In genomic region chr14:50345891-50346422, GRCh38 we compare ENCODE assay signal across 22 cellular contexts. TPM values are rescaled to one million over a fixed set of nuclear protein-coding genes. Genes with fewer than 3 reads are reported as not detected.
DNase-seq lines count a peak whose midpoint lies in the region; ATAC-seq, FAIRE-seq and TF ChIP-seq lines count a peak whose summit lies in the region.
"Had no signal": no experiment of that assay in that cellular context is flagged by ENCODE, and none has a peak within 500 bp of the region (broad histone marks: within the 10 kb centered on the region; RNA-seq: fewer than 3 reads in every experiment).

No MANE protein-coding gene starts in this region.

- no peak for TF ChIP-seq EP300 in HepG2 (IDR thresholded peaks at IDR 0.05; ENCODE audit: low read depth in 2 of 2, low read length in 2 of 2)
- no peak for TF ChIP-seq EP300 in HepG2 (CRISPR knock-in tag; IDR thresholded peaks at IDR 0.05; ENCODE audit: borderline replicate concordance)

- no TSS peak for BruUV-seq in HepG2 (replicated peaks; lab: Mats Ljungman, UMichigan)

- CTCF ChIA-PET in HepG2 (lab: Yijun Ruan, JAX; ENCODE audit: low intra/inter-chr PET ratio, low total read pairs) = no interaction called here

- H3K79me2 ChIP-seq in HepG2 (ENCODE audit: insufficient read depth, low read length) = no peaks in the 10 kb centered on the region
- no peaks in the 10 kb centered on the region for H3K79me2 ChIP-seq in hepatocyte

- H3K9me3 ChIP-seq in liver (ENCODE audit: control insufficient read depth in 4 of 4, low read length in 3 of 4) = no peaks in the 10 kb centered on the region
- H3K9me3 ChIP-seq in HepG2 (ENCODE audit: low read length) = no peaks in the 10 kb centered on the region
- H3K9me3 ChIP-seq in hepatocyte (ENCODE audit: low read depth) = no peaks in the 10 kb centered on the region
- H3K9me3 ChIP-seq in prostate gland = no peaks in the 10 kb centered on the region
- H3K9me3 ChIP-seq: body of pancreas, upper lobe of left lung had no signal

- in situ Hi-C loops in HepG2 (cut with HindIII; ENCODE audit: extremely low pct_ligation_motif_present, low pct_unique_long_range_greater_than_20kb) = no loop called here

- POLR2A ChIA-PET in HepG2 (lab: Yijun Ruan, JAX) = no interaction called here

- no peak for TF ChIP-seq POLR2A in HepG2 (IDR thresholded peaks at IDR 0.05; ENCODE audit: insufficient read depth in 1 of 2, low read depth in 2 of 2, low read length in 2 of 2)
- TF ChIP-seq POLR2A in prostate gland (IDR thresholded peaks at IDR 0.05) = no peak

- H3K9me2 ChIP-seq in hepatocyte (replicated peaks; ENCODE audit: insufficient read depth) = no peaks in the 10 kb centered on the region

- TF ChIP-seq RAD21 in liver (IDR thresholded peaks at IDR 0.05) (no peak), HepG2 (CRISPR knock-in tag; IDR thresholded peaks at IDR 0.05) (no peak)

- H3K27me3 ChIP-seq in liver (ENCODE audit: control insufficient read depth in 4 of 4, insufficient read depth in 4 of 4, low read length in 3 of 4) = no peaks in the 10 kb centered on the region
- H3K27me3 ChIP-seq in HepG2 (ENCODE audit: control insufficient read depth in 1 of 2, insufficient read depth in 2 of 2, low read length in 2 of 2) = no peaks in the 10 kb centered on the region
- no peaks in the 10 kb centered on the region for H3K27me3 ChIP-seq in hepatocyte
- no peaks in the 10 kb centered on the region for H3K27me3 ChIP-seq in prostate gland (replicated peaks; ENCODE audit: insufficient read depth)
- H3K27me3 ChIP-seq: body of pancreas, upper lobe of left lung had no signal

- no peaks in the 10 kb centered on the region for H4K20me1 ChIP-seq in HepG2 (ENCODE audit: insufficient read depth, low read length)
- no peaks in the 10 kb centered on the region for H4K20me1 ChIP-seq in hepatocyte (ENCODE audit: insufficient read depth, poor library complexity, severe bottlenecking)

- ATAC-seq in HepG2 = no peak
- no peak for ATAC-seq in HG02610 (IDR thresholded peaks at IDR 0.05; ENCODE audit: unreplicated experiment)
- ATAC-seq: activated CD8-positive, alpha-beta memory T cell treated with anti-CD3 and anti-CD28 coated beads, Interleukin-2, amount 10 ng/mL, durations not matched to agents 7 days and 5 days; body of pancreas; K562; sciatic nerve; stimulated activated naive B cell treated with anti-CD40 and anti-IgM and Interleukin-4, amounts not matched to agents 10 μg/mL and 1 μg/mL and 100 μg/mL, for 72 hours had no signal

- WGBS in liver = 67% methylated on average over 6 of the region's 6 CpGs
- WGBS in HepG2 (ENCODE audit: low lambda C conversion rate) = 52% methylated on average over 6 of the region's 6 CpGs
- WGBS in hepatocyte (ENCODE audit: low lambda C conversion rate, missing lambda C conversion rate) = 59% methylated on average over 6 of the region's 6 CpGs
- WGBS in prostate gland = 53% methylated on average over 6 of the region's 6 CpGs

- H3K27ac ChIP-seq in liver (ENCODE audit: low read depth in 1 of 2, low read length in 2 of 2) = no peak overlapping the region
- H3K27ac ChIP-seq in HepG2 (ENCODE audit: extremely low read length, insufficient read depth, low read length) = no peak overlapping the region
- H3K27ac ChIP-seq in hepatocyte = peak overlapping the region; percentile 59
- H3K27ac ChIP-seq in prostate gland = peak overlapping the region; percentile 38 to 67
- H3K27ac ChIP-seq: body of pancreas, epithelial cell of prostate had no signal

- FAIRE-seq in HepG2 (lab: Jason Lieb, UNC) = no peak
- FAIRE-seq: K562 had no signal

- no peak overlapping the region for H3K4me2 ChIP-seq in HepG2 (ENCODE audit: low read depth, low read length)
- H3K4me2 ChIP-seq in hepatocyte = no peak overlapping the region

- TF ChIP-seq CTCF in liver (IDR thresholded peaks at IDR 0.05; ENCODE audit: low read depth, low read length, missing input control) (no peak), HepG2 (CRISPR knock-in tag; IDR thresholded peaks at IDR 0.05) (no peak), hepatocyte (IDR thresholded peaks at IDR 0.05; ENCODE audit: poor library complexity) (no peak), prostate gland (IDR thresholded peaks at IDR 0.05) (no peak)

- H2AFZ ChIP-seq in HepG2 (ENCODE audit: low read length) = no peak overlapping the region
- no peak overlapping the region for H2AFZ ChIP-seq in hepatocyte

- no peak overlapping the region for H3K4me3 ChIP-seq in liver (ENCODE audit: low read depth in 1 of 3, low read length in 3 of 3)
- no peak overlapping the region for H3K4me3 ChIP-seq in HepG2 (replicated peaks in 1 of 3; ENCODE audit: insufficient read depth in 1 of 3, low read depth in 2 of 3, low read length in 3 of 3)
- H3K4me3 ChIP-seq in hepatocyte = no peak overlapping the region
- H3K4me3 ChIP-seq in prostate gland = no peak overlapping the region
- H3K4me3 ChIP-seq: body of pancreas, K562, lung, upper lobe of left lung had no signal

- H3K36me3 ChIP-seq in liver (ENCODE audit: control insufficient read depth in 4 of 4, insufficient read depth in 3 of 4, low read depth in 1 of 4, low read length in 3 of 4) (no peaks in the 10 kb centered on the region), HepG2 (replicated peaks in 1 of 2; ENCODE audit: control insufficient read depth in 1 of 2, insufficient read depth in 2 of 2, low read length in 2 of 2) (no peaks in the 10 kb centered on the region), hepatocyte (replicated peaks; ENCODE audit: insufficient read depth, low read depth) (no peaks in the 10 kb centered on the region), prostate gland (no peaks in the 10 kb centered on the region)
- H3K36me3 ChIP-seq: upper lobe of left lung had no signal

- peaks cover 0 to 10% (median 4%) of the 10 kb centered on the region in 4 donors for H3K4me1 ChIP-seq in liver (ENCODE audit: control insufficient read depth in 4 of 4, insufficient read depth in 4 of 4, low read length in 3 of 4)
- peaks cover 24% of the 10 kb centered on the region for H3K4me1 ChIP-seq in HepG2 (ENCODE audit: insufficient read depth, low read length)
- peaks cover 39% of the 10 kb centered on the region for H3K4me1 ChIP-seq in hepatocyte (ENCODE audit: insufficient read depth)
- H3K4me1 ChIP-seq in prostate gland (replicated peaks) = peaks cover 13% of the 10 kb centered on the region

- DNase-seq in HepG2 (ENCODE audit: low spot score) (no peak), hepatocyte (ENCODE audit: low spot score) (no peak), prostate gland (ENCODE audit: low spot score) (no peak), cerebellar nuclear complex (lab: John Stamatoyannopoulos, UW) (no peak), NCI-H69 (lab: John Stamatoyannopoulos, UW) (no peak), HUDEP-2 (lab: John Stamatoyannopoulos, UW; ENCODE audit: unreplicated experiment in 76 of 76) (no peak)
- DNase-seq: activated CD4-positive, alpha-beta T cell treated with anti-CD3 and anti-CD28 coated beads for 4 hours; activated CD8-positive, alpha-beta memory T cell treated with anti-CD3 and anti-CD28 coated beads, Interleukin-2, amount 10 ng/mL, durations not matched to agents 7 days and 5 days; body of pancreas; Calu3; EL; foreskin fibroblast; NCI-H2171; stimulated activated naive B cell treated with anti-CD40 and anti-IgM and Interleukin-4, amounts not matched to agents 10 μg/mL and 1 μg/mL and 100 μg/mL, for 72 hours; SW 1271; upper lobe of left lung had no signal

- intact Hi-C loops in HepG2 (cut with micrococcal nuclease; ENCODE audit: unreplicated experiment) (no loop called here), prostate gland (cut with DNase I) (loop anchor here (10.0 kb wide), 1 partner anchor 429 kb away; no protein-coding TSS in a partner anchor)

- H3K9ac ChIP-seq in liver (ENCODE audit: low read depth in 1 of 2, low read length in 2 of 2) (no peak overlapping the region), HepG2 (ENCODE audit: insufficient read depth, low read depth, low read length) (no peak overlapping the region)

RNA-seq across cellular contexts. Expression of gene DMAC2L, which starts 33.8 kb away (rescaled TPM):
- total RNA-seq in liver = 1 to 10 TPM; 6.3 to 6.7 TPM
- polyA plus RNA-seq in liver = 10 to 100 TPM in 1 of 2 donors, 1 to 10 TPM in 1; 5.2 to 17.2 TPM
- 19.4 and 27.4 TPM in 2 replicates for total RNA-seq in HepG2 (2016; rRNA removed; fragmentation: Illumina TruSeq; extraction: Trizol)
- total RNA-seq in HepG2 (2016; cell fraction: cytosol; rRNA removed; fragmentation: Illumina TruSeq; extraction: Trizol; ENCODE audit: low read depth) = 10.3 and 11.7 TPM in 2 replicates
- total RNA-seq in HepG2 (2016; cell fraction: insoluble cytoplasmic fraction; rRNA removed; fragmentation: Illumina TruSeq; extraction: Trizol) = 23.4 and 25.5 TPM in 2 replicates
- total RNA-seq in HepG2 (2016; cell fraction: membrane; rRNA removed; fragmentation: Illumina TruSeq; extraction: Trizol) = 16.0 and 17.6 TPM in 2 replicates
- 13.5 and 14.7 TPM in 2 replicates for total RNA-seq in HepG2 (2016; cell fraction: nucleus; rRNA removed; fragmentation: Illumina TruSeq; extraction: Trizol)
- polyA plus RNA-seq in HepG2 (2011; rRNA removed) = 14.6 and 23.2 TPM in 2 replicates
- 21.5 and 25.4 TPM in 2 replicates for polyA plus RNA-seq in HepG2 (2011; cell fraction: cytosol; rRNA removed)
- polyA plus RNA-seq in HepG2 (2011; cell fraction: nucleus; rRNA removed) = 10.4 and 12.7 TPM in 2 replicates
- polyA plus RNA-seq in HepG2 (2012) = 13.8 and 15.5 TPM in 2 replicates
- polyA plus RNA-seq in HepG2 (2016; cell fraction: cytosol; fragmentation: Illumina TruSeq; extraction: Trizol; ENCODE audit: low read depth) = 14.1 and 16.6 TPM in 2 replicates
- polyA plus RNA-seq in HepG2 (2016; cell fraction: insoluble cytoplasmic fraction; fragmentation: Illumina TruSeq; extraction: Trizol; ENCODE audit: low read depth) = 30.2 and 31.0 TPM in 2 replicates
- polyA plus RNA-seq in HepG2 (2016; cell fraction: membrane; fragmentation: Illumina TruSeq; extraction: Trizol; ENCODE audit: low read depth) = 14.7 and 20.0 TPM in 2 replicates
- polyA plus RNA-seq in HepG2 (2016; cell fraction: nucleus; fragmentation: Illumina TruSeq; extraction: Trizol; ENCODE audit: insufficient read depth, low read depth) = 15.0 and 25.9 TPM in 2 replicates
- polyA minus RNA-seq in HepG2 (2011; rRNA and poly(A)+ RNA removed; ENCODE audit: low replicate concordance) = 13.6 and 16.5 TPM in 2 replicates
- polyA minus RNA-seq in HepG2 (2011; cell fraction: cytosol; rRNA and poly(A)+ RNA removed) = 8.0 and 8.6 TPM in 2 replicates
- 20.9 and 26.0 TPM in 2 replicates for polyA minus RNA-seq in HepG2 (2011; cell fraction: nucleus; rRNA and poly(A)+ RNA removed)
- total RNA-seq in hepatocyte = 10.8 and 19.1 TPM in 2 replicates
- 12.5 and 14.1 TPM in 2 replicates for polyA plus RNA-seq in hepatocyte
- 10 to 100 TPM in 1 of 2 donors, 1 to 10 TPM in 1; 6.9 to 24.5 TPM for total RNA-seq in prostate gland

RNA-seq across cellular contexts. Expression of gene L2HGDH, which starts 33.9 kb away (rescaled TPM):
- total RNA-seq in liver (1 to 10 TPM; 5.5 to 9.0 TPM), HepG2 (2016; rRNA removed; fragmentation: Illumina TruSeq; extraction: Trizol) (5.0 and 7.4 TPM in 2 replicates), hepatocyte (9.7 and 11.8 TPM in 2 replicates), prostate gland (1 to 10 TPM; 5.6 to 6.5 TPM)
- polyA plus RNA-seq in liver (1 to 10 TPM; 3.8 to 5.2 TPM), HepG2 (2011; rRNA removed) (2.3 and 3.3 TPM in 2 replicates), hepatocyte (5.3 and 5.8 TPM in 2 replicates)
- 10.4 and 10.5 TPM in 2 replicates for total RNA-seq in HepG2 (2016; cell fraction: cytosol; rRNA removed; fragmentation: Illumina TruSeq; extraction: Trizol; ENCODE audit: low read depth)
- total RNA-seq in HepG2 (2016; cell fraction: insoluble cytoplasmic fraction; rRNA removed; fragmentation: Illumina TruSeq; extraction: Trizol) = 4.9 and 8.4 TPM in 2 replicates
- 6.0 and 6.4 TPM in 2 replicates for total RNA-seq in HepG2 (2016; cell fraction: membrane; rRNA removed; fragmentation: Illumina TruSeq; extraction: Trizol)
- 3.4 and 4.9 TPM in 2 replicates for total RNA-seq in HepG2 (2016; cell fraction: nucleus; rRNA removed; fragmentation: Illumina TruSeq; extraction: Trizol)
- 2.1 and 2.6 TPM in 2 replicates for polyA plus RNA-seq in HepG2 (2011; cell fraction: cytosol; rRNA removed)
- 1.1 and 1.7 TPM in 2 replicates for polyA plus RNA-seq in HepG2 (2011; cell fraction: nucleus; rRNA removed)
- 2.5 and 3.4 TPM in 2 replicates for polyA plus RNA-seq in HepG2 (2012)
- polyA plus RNA-seq in HepG2 (2016; cell fraction: cytosol; fragmentation: Illumina TruSeq; extraction: Trizol; ENCODE audit: low read depth) = 0.43 and 0.51 TPM in 2 replicates
- polyA plus RNA-seq in HepG2 (2016; cell fraction: insoluble cytoplasmic fraction; fragmentation: Illumina TruSeq; extraction: Trizol; ENCODE audit: low read depth) = 5.4 and 6.1 TPM in 2 replicates
- 0.57 and 0.84 TPM in 2 replicates for polyA plus RNA-seq in HepG2 (2016; cell fraction: membrane; fragmentation: Illumina TruSeq; extraction: Trizol; ENCODE audit: low read depth)
- polyA plus RNA-seq in HepG2 (2016; cell fraction: nucleus; fragmentation: Illumina TruSeq; extraction: Trizol; ENCODE audit: insufficient read depth, low read depth) = 4.3 and 5.0 TPM in 2 replicates
- polyA minus RNA-seq in HepG2 (2011; rRNA and poly(A)+ RNA removed; ENCODE audit: low replicate concordance) = 5.1 and 6.6 TPM in 2 replicates
- 2.2 and 2.7 TPM in 2 replicates for polyA minus RNA-seq in HepG2 (2011; cell fraction: cytosol; rRNA and poly(A)+ RNA removed)
- polyA minus RNA-seq in HepG2 (2011; cell fraction: nucleus; rRNA and poly(A)+ RNA removed) = 4.2 and 7.2 TPM in 2 replicates

RNA-seq across cellular contexts. Expression of gene CDKL1, which starts 50.7 kb away (rescaled TPM):
- 1 to 10 TPM; 2.7 to 6.8 TPM for total RNA-seq in liver
- 1 to 10 TPM; 1.1 to 1.6 TPM for polyA plus RNA-seq in liver
- 5.1 and 7.9 TPM in 2 replicates for total RNA-seq in HepG2 (2016; rRNA removed; fragmentation: Illumina TruSeq; extraction: Trizol)
- total RNA-seq in HepG2 (2016; cell fraction: cytosol; rRNA removed; fragmentation: Illumina TruSeq; extraction: Trizol; ENCODE audit: low read depth) = 1.4 and 3.0 TPM in 2 replicates
- total RNA-seq in HepG2 (2016; cell fraction: insoluble cytoplasmic fraction; rRNA removed; fragmentation: Illumina TruSeq; extraction: Trizol) = 4.2 and 9.4 TPM in 2 replicates
- total RNA-seq in HepG2 (2016; cell fraction: membrane; rRNA removed; fragmentation: Illumina TruSeq; extraction: Trizol) = 2.3 and 3.1 TPM in 2 replicates
- 1.9 and 6.9 TPM in 2 replicates for total RNA-seq in HepG2 (2016; cell fraction: nucleus; rRNA removed; fragmentation: Illumina TruSeq; extraction: Trizol)
- 0.30 and 4.4 TPM in 2 replicates for polyA plus RNA-seq in HepG2 (2011; rRNA removed)
- 0.33 and 1.1 TPM in 2 replicates for polyA plus RNA-seq in HepG2 (2011; cell fraction: cytosol; rRNA removed)
- polyA plus RNA-seq in HepG2 (2011; cell fraction: nucleus; rRNA removed) = 0.57 and 0.66 TPM in 2 replicates
- polyA plus RNA-seq in HepG2 (2012) = 0.33 and 0.63 TPM in 2 replicates
- 0.33 and 1.4 TPM in 2 replicates for polyA plus RNA-seq in HepG2 (2016; cell fraction: cytosol; fragmentation: Illumina TruSeq; extraction: Trizol; ENCODE audit: low read depth)
- 7.0 and 9.1 TPM in 2 replicates for polyA plus RNA-seq in HepG2 (2016; cell fraction: insoluble cytoplasmic fraction; fragmentation: Illumina TruSeq; extraction: Trizol; ENCODE audit: low read depth)
- 0.94 and 1.4 TPM in 2 replicates for polyA plus RNA-seq in HepG2 (2016; cell fraction: membrane; fragmentation: Illumina TruSeq; extraction: Trizol; ENCODE audit: low read depth)
- 1.9 and 2.0 TPM in 2 replicates for polyA plus RNA-seq in HepG2 (2016; cell fraction: nucleus; fragmentation: Illumina TruSeq; extraction: Trizol; ENCODE audit: insufficient read depth, low read depth)
- 1.7 and 2.9 TPM in 2 replicates for polyA minus RNA-seq in HepG2 (2011; rRNA and poly(A)+ RNA removed; ENCODE audit: low replicate concordance)
- 0.79 and 2.7 TPM in 2 replicates for polyA minus RNA-seq in HepG2 (2011; cell fraction: cytosol; rRNA and poly(A)+ RNA removed)
- polyA minus RNA-seq in HepG2 (2011; cell fraction: nucleus; rRNA and poly(A)+ RNA removed) = 0.99 and 1.2 TPM in 2 replicates
- 6.1 and 13.1 TPM in 2 replicates for total RNA-seq in hepatocyte
- polyA plus RNA-seq in hepatocyte = 1.7 and 1.9 TPM in 2 replicates
- 10 to 100 TPM in 1 of 2 donors, 1 to 10 TPM in 1; 3.4 to 18.5 TPM for total RNA-seq in prostate gland

Comparison
In these comparisons a context has a peak if more than half of its experiments do, and no peak if none do; other contexts are left out.
1. H3K27ac ChIP-seq: peak in hepatocyte (single experiment) and prostate gland (2 of 2); none in liver (0 of 2) and HepG2 (single experiment).